In the genomic region with DNA sequence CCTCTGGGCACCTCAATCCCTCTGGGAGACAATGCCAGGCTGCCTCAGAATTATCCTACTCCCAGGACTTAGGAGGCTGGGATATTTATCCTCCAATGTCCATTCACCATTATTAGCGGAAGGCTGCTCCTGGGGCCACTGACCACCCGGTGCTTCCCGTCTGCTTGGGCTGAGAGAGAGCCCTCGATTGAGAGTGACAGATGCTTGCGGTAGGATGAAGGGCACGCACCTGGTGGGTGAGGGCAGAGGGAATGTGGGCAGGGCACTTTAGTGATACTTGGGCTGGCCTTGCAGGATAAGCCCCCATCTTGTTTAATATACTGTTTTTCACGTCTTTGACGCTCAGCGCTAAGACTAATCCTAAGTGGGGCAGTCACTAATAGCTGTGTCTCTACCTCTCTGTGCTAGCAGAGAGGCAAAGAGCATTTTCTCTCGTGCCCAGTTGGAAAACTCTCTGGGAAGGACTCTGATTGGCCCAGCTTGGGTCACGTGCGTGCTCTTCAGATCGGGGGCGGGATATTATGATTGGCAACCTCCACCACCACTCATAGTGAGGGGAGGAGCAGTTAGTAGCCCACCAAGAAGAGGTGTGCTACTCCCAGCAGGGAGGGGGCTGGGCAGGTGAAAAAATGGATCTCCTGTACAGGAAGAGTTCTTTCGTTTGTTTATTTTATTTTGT, we compare ENCODE assay signal across 11 cellular contexts. TPM values are rescaled to one million over a fixed set of nuclear protein-coding genes. Genes with fewer than 3 reads are reported as not detected.
DNase-seq lines count a peak whose midpoint lies in the region; ATAC-seq and TF ChIP-seq lines count a peak whose summit lies in the region.
"Had no signal": no experiment of that assay in that cellular context is flagged by ENCODE, and none has a peak within 500 bp of the region (broad histone marks: within the 10 kb centered on the region; RNA-seq: fewer than 3 reads in every experiment).

No MANE protein-coding gene starts in this region.

- H3K4me3 ChIP-seq in Caco-2 (ENCODE audit: low read depth, low read length) (no peak overlapping the region), RWPE2 (ENCODE audit: severe bottlenecking) (no peak overlapping the region)

- H3K4me3 Mint-ChIP-seq in Caco-2 (ENCODE audit: unreplicated experiment): no peak overlapping the region
- no peak overlapping the region for H3K4me3 Mint-ChIP-seq in glutamatergic neuron (ENCODE audit: unreplicated experiment)
- H3K4me3 Mint-ChIP-seq in CD4-positive, alpha-beta T cell: no peak overlapping the region
- H3K4me3 Mint-ChIP-seq: activated T-cell treated with anti-CD3 and anti-CD28 coated beads, Interleukin-2, amount 50 U/mL, for 72 hours had no signal

- H3K4me1 Mint-ChIP-seq in Caco-2 (ENCODE audit: low read depth, unreplicated experiment): no peaks in the 10 kb centered on the region
- peaks cover 8% of the 10 kb centered on the region for H3K4me1 Mint-ChIP-seq in glutamatergic neuron (ENCODE audit: low read depth, unreplicated experiment)
- no peaks in the 10 kb centered on the region for H3K4me1 Mint-ChIP-seq in CD4-positive, alpha-beta T cell (ENCODE audit: low read depth)
- H3K4me1 Mint-ChIP-seq: naive B cell had no signal

- H3K36me3 ChIP-seq in Caco-2 (ENCODE audit: control insufficient read depth, insufficient read depth, low read length) (no peaks in the 10 kb centered on the region), RWPE2 (ENCODE audit: low read depth) (no peaks in the 10 kb centered on the region)

- intact Hi-C loops in Caco-2 (cut with micrococcal nuclease; ENCODE audit: unreplicated experiment): no loop called here
- intact Hi-C loops in CD4-positive, alpha-beta T cell (cut with DNase I, micrococcal nuclease): no loop called here

- H3K36me3 Mint-ChIP-seq in Caco-2 (ENCODE audit: insufficient read depth, unreplicated experiment) (no peaks in the 10 kb centered on the region), glutamatergic neuron (ENCODE audit: unreplicated experiment) (peaks cover 5% of the 10 kb centered on the region)
- peaks cover 14% of the 10 kb centered on the region for H3K36me3 Mint-ChIP-seq in CD4-positive, alpha-beta T cell (ENCODE audit: low read depth)

- no peaks in the 10 kb centered on the region for H3K27me3 ChIP-seq in Caco-2 (replicated peaks; ENCODE audit: control insufficient read depth, insufficient read depth, low read length)
- H3K27me3 ChIP-seq in RWPE2 (ENCODE audit: insufficient read depth, poor library complexity, severe bottlenecking): no peaks in the 10 kb centered on the region
- no peaks in the 10 kb centered on the region for H3K27me3 ChIP-seq in CD4-positive, alpha-beta T cell (ENCODE audit: control insufficient read depth, insufficient read depth, low read length)

- POLR2A ChIA-PET in Caco-2 (lab: Charles Lee): no interaction called here
- POLR2A ChIA-PET in HEK293T (lab: Yijun Ruan, JAX): no interaction called here
- POLR2A ChIA-PET in CD4-positive, alpha-beta T cell (lab: Charles Lee): no interaction called here

- H3K9me3 ChIP-seq in Caco-2 (no peaks in the 10 kb centered on the region), RWPE2 (ENCODE audit: severe bottlenecking) (no peaks in the 10 kb centered on the region)
- H3K9me3 ChIP-seq in CD4-positive, alpha-beta T cell (ENCODE audit: control insufficient read depth, low read length): no peaks in the 10 kb centered on the region

- in situ Hi-C loops in GM13977 (cut with MboI; ENCODE audit: low pct_unique_long_range_greater_than_20kb, low sequenced_read_pairs, unreplicated experiment): no loop called here

- no peaks in the 10 kb centered on the region for H3K4me1 ChIP-seq in Caco-2
- H3K4me1 ChIP-seq in RWPE2 (ENCODE audit: insufficient read depth, poor library complexity, severe bottlenecking): no peaks in the 10 kb centered on the region

- CTCF ChIA-PET in Caco-2 (lab: Charles Lee): no interaction called here
- CTCF ChIA-PET in HEK293T (lab: Yijun Ruan, JAX): no interaction called here
- CTCF ChIA-PET in CD4-positive, alpha-beta T cell (lab: Charles Lee): interaction anchor here (0.6 kb wide), 1 partner anchor 208 kb away, joined by 3 read pairs; no protein-coding TSS in a partner anchor

- H3K27ac ChIP-seq in RWPE2 (ENCODE audit: poor library complexity, severe bottlenecking): no peak overlapping the region
- no peak overlapping the region for H3K27ac ChIP-seq in CD4-positive, alpha-beta T cell (ENCODE audit: low read depth, low read length)
- H3K27ac ChIP-seq: epithelial cell of prostate had no signal

- TF ChIP-seq CTCF in Caco-2 (IDR thresholded peaks at IDR 0.05; ENCODE audit: insufficient read depth in 1 of 2, low read depth in 1 of 2, low read length in 1 of 2, severe bottlenecking in 1 of 2, unreplicated experiment in 1 of 2) (no peak), RWPE2 (IDR thresholded peaks at IDR 0.05; ENCODE audit: poor library complexity, severe bottlenecking) (no peak), glutamatergic neuron (IDR thresholded peaks at IDR 0.05; ENCODE audit: partially characterized antibody, unreplicated experiment) (no peak), GM13977 (IDR thresholded peaks at IDR 0.05; ENCODE audit: extremely low read depth, insufficient read depth, missing control alignments) (no peak)
- TF ChIP-seq CTCF in CD4-positive, alpha-beta T cell (IDR thresholded peaks at IDR 0.05): no peak

- no peaks in the 10 kb centered on the region for H3K9me3 Mint-ChIP-seq in Caco-2 (ENCODE audit: unreplicated experiment)
- no peaks in the 10 kb centered on the region for H3K9me3 Mint-ChIP-seq in glutamatergic neuron (ENCODE audit: unreplicated experiment)
- H3K9me3 Mint-ChIP-seq in CD4-positive, alpha-beta T cell: no peaks in the 10 kb centered on the region
- H3K9me3 Mint-ChIP-seq: activated T-cell treated with anti-CD3 and anti-CD28 coated beads, Interleukin-2, amount 50 U/mL, for 72 hours; naive B cell had no signal

- H3K27ac Mint-ChIP-seq in Caco-2 (ENCODE audit: unreplicated experiment) (no peak overlapping the region), glutamatergic neuron (ENCODE audit: unreplicated experiment) (no peak overlapping the region)
- H3K27ac Mint-ChIP-seq in CD4-positive, alpha-beta T cell: no peak overlapping the region
- H3K27ac Mint-ChIP-seq: activated T-cell treated with anti-CD3 and anti-CD28 coated beads, Interleukin-2, amount 50 U/mL, for 72 hours; naive B cell had no signal

- ATAC-seq in RWPE2 (ENCODE audit: low read depth) (peak; percentile 31; the same call in 1 of the 3 replicates), GM21447 (IDR thresholded peaks at IDR 0.05; ENCODE audit: unreplicated experiment) (no peak)
- ATAC-seq in CD4-positive, alpha-beta T cell (ENCODE audit: poor library complexity): no peak

- BruUV-seq in Caco-2 (replicated peaks; lab: Mats Ljungman, UMichigan): no TSS peak

- DNase-seq in Caco-2 (peak; percentile 46 to 62), HEK293T (ENCODE audit: extremely low spot score) (peak; percentile 91), RWPE2 (ENCODE audit: low spot score) (no peak), glutamatergic neuron (peak; percentile 63), GM13977 (ENCODE audit: low spot score) (no peak), pons (ENCODE audit: low spot score) (no peak)
- no peak for DNase-seq in CD4-positive, alpha-beta T cell
- DNase-seq: activated T-cell treated with anti-CD3 and anti-CD28 coated beads, Interleukin-2, amount 50 U/mL, for 72 hours; naive B cell had no signal

- H3K27me3 Mint-ChIP-seq in Caco-2 (ENCODE audit: insufficient read depth, unreplicated experiment) (no peaks in the 10 kb centered on the region), glutamatergic neuron (ENCODE audit: unreplicated experiment) (peaks cover 8% of the 10 kb centered on the region)
- no peaks in the 10 kb centered on the region for H3K27me3 Mint-ChIP-seq in CD4-positive, alpha-beta T cell

TF ChIP-seq in HEK293T, 16 proteins besides CTCF, POLR2A, EP300 and RAD21:
- TF ChIP-seq LEF1 (IDR thresholded peaks at IDR 0.05; ENCODE audit: borderline replicate concordance) (no peak), L3MBTL2 (conservative IDR thresholded peaks at IDR 0.05) (peak; percentile 66)
- TF ChIP-seq, protein P1, sequence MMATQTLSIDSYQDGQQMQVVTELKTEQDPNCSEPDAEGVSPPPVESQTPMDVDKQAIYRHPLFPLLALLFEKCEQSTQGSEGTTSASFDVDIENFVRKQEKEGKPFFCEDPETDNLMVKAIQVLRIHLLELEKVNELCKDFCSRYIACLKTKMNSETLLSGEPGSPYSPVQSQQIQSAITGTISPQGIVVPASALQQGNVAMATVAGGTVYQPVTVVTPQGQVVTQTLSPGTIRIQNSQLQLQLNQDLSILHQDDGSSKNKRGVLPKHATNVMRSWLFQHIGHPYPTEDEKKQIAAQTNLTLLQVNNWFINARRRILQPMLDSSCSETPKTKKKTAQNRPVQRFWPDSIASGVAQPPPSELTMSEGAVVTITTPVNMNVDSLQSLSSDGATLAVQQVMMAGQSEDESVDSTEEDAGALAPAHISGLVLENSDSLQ (IDR thresholded peaks at IDR 0.05): peak; percentile 98

RNA-seq across cellular contexts. Expression of a gene that starts 10.6 kb away (rescaled TPM):
- total RNA-seq in Caco-2 (2022): 5.8 and 6.5 TPM in 2 replicates
- total RNA-seq in glutamatergic neuron (ENCODE audit: unreplicated experiment): 4.2 TPM
- total RNA-seq in CD4-positive, alpha-beta T cell: not detected

RNA-seq across cellular contexts. Expression of a gene that starts 26.2 kb away (rescaled TPM):
- 8.8 and 9.9 TPM in 2 replicates for total RNA-seq in Caco-2 (2022)
- total RNA-seq in glutamatergic neuron (ENCODE audit: unreplicated experiment): not detected
- 1 to 10 TPM; 4.4 to 4.5 TPM for total RNA-seq in CD4-positive, alpha-beta T cell

RNA-seq across cellular contexts. Expression of a gene that starts 59.3 kb away (rescaled TPM):
- total RNA-seq in Caco-2 (2022): 14.0 and 14.8 TPM in 2 replicates
- 14.3 TPM for total RNA-seq in glutamatergic neuron (ENCODE audit: unreplicated experiment)
- 1 to 10 TPM; 7.3 to 7.6 TPM for total RNA-seq in CD4-positive, alpha-beta T cell

Comparison
In these comparisons a context has a peak if more than half of its experiments do, and no peak if none do; other contexts are left out.
1. DNase-seq: peak in Caco-2 (2 of 2), HEK293T (single experiment) and glutamatergic neuron (single experiment); none in RWPE2 (single experiment), GM13977 (single experiment), CD4-positive, alpha-beta T cell (0 of 10) and pons (single experiment).